ENCODE assay signal across 29 cellular contexts in the genomic region with DNA sequence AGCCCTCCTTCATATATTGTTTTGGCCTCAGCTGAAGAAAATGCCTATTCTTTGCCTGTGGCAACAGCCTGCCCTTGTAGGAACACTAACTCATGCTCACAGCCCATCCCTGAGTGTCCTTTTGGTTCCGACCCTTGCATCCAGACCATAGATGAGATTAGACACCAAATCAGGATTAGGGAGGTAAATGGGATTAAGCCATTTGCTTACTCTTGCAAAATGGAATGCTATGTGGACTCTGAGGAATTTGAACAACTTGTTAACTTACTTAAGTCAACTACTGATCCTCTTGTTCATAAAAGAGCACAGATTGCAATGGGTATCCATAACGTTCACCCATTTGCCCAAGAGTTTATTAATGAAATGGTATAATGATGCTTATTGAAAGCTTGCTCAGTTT. TPM values are rescaled to one million over a fixed set of nuclear protein-coding genes. Genes with fewer than 3 reads are reported as not detected.
"Had no signal": no experiment of that assay in that cellular context is flagged by ENCODE, and none has a peak within 500 bp of the region (broad histone marks: within the 10 kb centered on the region; RNA-seq: fewer than 3 reads in every experiment).

No MANE protein-coding gene starts in this region.

- H3K27ac ChIP-seq: coronary artery, esophagus muscularis mucosa, psoas muscle, sigmoid colon, skin epidermis, spleen, testis, tibial nerve, upper lobe of left lung had no signal

- H3K4me3 ChIP-seq: coronary artery, esophagus muscularis mucosa, lung, mucosa of descending colon, psoas muscle, sigmoid colon, skin epidermis, spleen, testis, tibial nerve, upper lobe of left lung had no signal

- H3K36me3 ChIP-seq: esophagus muscularis mucosa, sigmoid colon, spleen, tibial nerve, upper lobe of left lung had no signal

- DNase-seq: dermis blood vessel endothelial cell; effector memory CD4-positive, alpha-beta T cell; kidney; mucosa of descending colon; naive B cell; nucleus accumbens; posterior cingulate gyrus; psoas muscle; right cardiac atrium; sigmoid colon; spleen; stimulated activated CD4-positive, alpha-beta T cell treated with anti-CD3 and anti-CD28 coated beads, Interleukin-4, amount 100 ng/mL, for 4 hours; stimulated activated naive CD8-positive, alpha-beta T cell treated with anti-CD3 and anti-CD28 coated beads, Interleukin-15, Interleukin-2, amounts not matched to agents 100 U/mL and 50 U/mL, for 24 hours; substantia nigra; testis; upper lobe of left lung had no signal

- ATAC-seq: left lobe of liver; mucosa of descending colon; right cardiac atrium; stimulated activated memory B cell treated with anti-CD40 and anti-IgM and Interleukin-4, amounts not matched to agents 10 μg/mL and 1 μg/mL and 100 μg/mL, for 72 hours; stimulated activated naive CD8-positive, alpha-beta T cell treated with anti-CD3 and anti-CD28 coated beads, Interleukin-15, Interleukin-2, amounts not matched to agents 100 U/mL and 50 U/mL, for 24 hours had no signal

- H3K9me3 ChIP-seq: esophagus muscularis mucosa, mucosa of descending colon, psoas muscle, sigmoid colon, spleen, testis, tibial nerve, upper lobe of left lung had no signal

- H3K4me1 ChIP-seq: psoas muscle, testis, tibial nerve, upper lobe of left lung had no signal

- H3K27me3 ChIP-seq: esophagus muscularis mucosa, sigmoid colon, testis, tibial nerve, upper lobe of left lung had no signal

RNA-seq across cellular contexts. Expression of gene TSHR, which starts 27.3 kb away (rescaled TPM):
- total RNA-seq: chondrocyte; dermis blood vessel endothelial cell; endothelial cell of umbilical vein; epithelial cell of proximal tubule; mesothelial cell of epicardium; natural killer cell treated with Interleukin-12 subunit alpha and Interleukin-12 subunit beta and Interleukin-15 and Interleukin-18, amount 100 ng/mL, for 72 hours; osteocyte; right cardiac atrium; sigmoid colon had no signal
- polyA plus RNA-seq: endothelial cell of umbilical vein had no signal
